Comparison of ENCODE assay signal across 9 cellular contexts in genomic region chr12:6567112-6567680, GRCh38. TPM values are rescaled to one million over a fixed set of nuclear protein-coding genes. Genes with fewer than 3 reads are reported as not detected.
DNase-seq lines count a peak whose midpoint lies in the region; ATAC-seq, FAIRE-seq and TF ChIP-seq lines count a peak whose summit lies in the region.
"Had no signal": no experiment of that assay in that cellular context is flagged by ENCODE, and none has a peak within 500 bp of the region (broad histone marks: within the 10 kb centered on the region; RNA-seq: fewer than 3 reads in every experiment).

No MANE protein-coding gene starts in this region.

- peaks cover 19 to 51% of the 10 kb centered on the region in 2 donors for H3K36me3 Mint-ChIP-seq in activated T-cell treated with anti-CD3 and anti-CD28 coated beads, Interleukin-2, amount 50 U/mL, for 72 hours (ENCODE audit: insufficient read depth in 2 of 2)
- H3K36me3 Mint-ChIP-seq in activated T-helper 1 cell treated with anti-CD3 and anti-CD28 coated beads, Interleukin-12 subunit alpha, Interleukin-12 subunit beta, Interleukin-2, Interleukin-4 antibody, amounts not matched to agents 30 ng/mL and 10 ng/mL and 1 ng/mL, durations not matched to agents 14 hours and 24 hours and 36 hours (ENCODE audit: low read depth), result peaks cover 64% of the 10 kb centered on the region
- H3K36me3 Mint-ChIP-seq in type B pancreatic cell, result peaks cover 60% of the 10 kb centered on the region

- H3K4me3 ChIP-seq in kidney (ENCODE audit: low read length in 2 of 2), result peak overlapping the region; percentile 89 to 91

- H3K36me3 ChIP-seq in kidney (ENCODE audit: control insufficient read depth in 1 of 2, insufficient read depth in 2 of 2, low read length in 2 of 2), result peaks cover 20 to 33% of the 10 kb centered on the region in 2 donors

- peaks cover 5 to 9% of the 10 kb centered on the region in 2 donors for H3K4me1 ChIP-seq in kidney (ENCODE audit: control insufficient read depth in 1 of 2, insufficient read depth in 1 of 2, low read depth in 1 of 2, low read length in 2 of 2)

- H3K27ac Mint-ChIP-seq in activated T-cell treated with anti-CD3 and anti-CD28 coated beads, Interleukin-2, amount 50 U/mL, for 72 hours, result peak overlapping the region; percentile 98
- peak overlapping the region; percentile 99 for H3K27ac Mint-ChIP-seq in activated T-helper 1 cell treated with anti-CD3 and anti-CD28 coated beads, Interleukin-12 subunit alpha, Interleukin-12 subunit beta, Interleukin-2, Interleukin-4 antibody, amounts not matched to agents 30 ng/mL and 10 ng/mL and 1 ng/mL, durations not matched to agents 14 hours and 24 hours and 36 hours
- peak overlapping the region; percentile 97 for H3K27ac Mint-ChIP-seq in type B pancreatic cell

- H3K4me3 Mint-ChIP-seq in activated T-cell treated with anti-CD3 and anti-CD28 coated beads, Interleukin-2, amount 50 U/mL, for 72 hours, result peak overlapping the region; percentile 93
- H3K4me3 Mint-ChIP-seq in activated T-helper 1 cell treated with anti-CD3 and anti-CD28 coated beads, Interleukin-12 subunit alpha, Interleukin-12 subunit beta, Interleukin-2, Interleukin-4 antibody, amounts not matched to agents 30 ng/mL and 10 ng/mL and 1 ng/mL, durations not matched to agents 14 hours and 24 hours and 36 hours, result peak overlapping the region; percentile 100
- peak overlapping the region; percentile 99 for H3K4me3 Mint-ChIP-seq in type B pancreatic cell

- H3K27me3 Mint-ChIP-seq in activated T-cell treated with anti-CD3 and anti-CD28 coated beads, Interleukin-2, amount 50 U/mL, for 72 hours (ENCODE audit: low read depth), result no peaks in the 10 kb centered on the region
- H3K27me3 Mint-ChIP-seq in activated T-helper 1 cell treated with anti-CD3 and anti-CD28 coated beads, Interleukin-12 subunit alpha, Interleukin-12 subunit beta, Interleukin-2, Interleukin-4 antibody, amounts not matched to agents 30 ng/mL and 10 ng/mL and 1 ng/mL, durations not matched to agents 14 hours and 24 hours and 36 hours (ENCODE audit: insufficient read depth), result no peaks in the 10 kb centered on the region
- no peaks in the 10 kb centered on the region for H3K27me3 Mint-ChIP-seq in type B pancreatic cell

- peak overlapping the region; percentile 68 to 81 for H3K9ac ChIP-seq in kidney (ENCODE audit: low read length in 2 of 2)

- ATAC-seq in activated T-cell treated with anti-CD3 and anti-CD28 coated beads, Interleukin-2, amount 50 U/mL, for 72 hours (replicated peaks in 1 of 2), result no peak

- H3K9me3 Mint-ChIP-seq in activated T-cell treated with anti-CD3 and anti-CD28 coated beads, Interleukin-2, amount 50 U/mL, for 72 hours, result no peaks in the 10 kb centered on the region
- no peaks in the 10 kb centered on the region for H3K9me3 Mint-ChIP-seq in activated T-helper 1 cell treated with anti-CD3 and anti-CD28 coated beads, Interleukin-12 subunit alpha, Interleukin-12 subunit beta, Interleukin-2, Interleukin-4 antibody, amounts not matched to agents 30 ng/mL and 10 ng/mL and 1 ng/mL, durations not matched to agents 14 hours and 24 hours and 36 hours
- H3K9me3 Mint-ChIP-seq in type B pancreatic cell, result no peaks in the 10 kb centered on the region

- H3K9me3 ChIP-seq in kidney (ENCODE audit: control insufficient read depth in 1 of 2, low read length in 2 of 2), result no peaks in the 10 kb centered on the region

- no peak overlapping the region for H3K27ac ChIP-seq in kidney (ENCODE audit: low read depth in 2 of 2, low read length in 2 of 2)

- intact Hi-C loops in activated T-helper 1 cell treated with anti-CD3 and anti-CD28 coated beads, Interleukin-12 subunit alpha, Interleukin-12 subunit beta, Interleukin-2, Interleukin-4 antibody, amounts not matched to agents 30 ng/mL and 10 ng/mL and 1 ng/mL, durations not matched to agents 14 hours and 24 hours and 36 hours (cut with micrococcal nuclease), result no loop called here
- intact Hi-C loops in kidney (cut with DNase I), result no loop called here

- DNase-seq in activated T-cell treated with anti-CD3 and anti-CD28 coated beads, Interleukin-2, amount 50 U/mL, for 72 hours, result no peak
- no peak for DNase-seq in activated T-cell treated with anti-CD3 and anti-CD28 coated beads, Interleukin-2, amount 50 U/mL, for 48 hours
- DNase-seq in activated T-helper 1 cell treated with anti-CD3 and anti-CD28 coated beads, Interleukin-12 subunit alpha, Interleukin-12 subunit beta, Interleukin-2, Interleukin-4 antibody, amounts not matched to agents 30 ng/mL and 10 ng/mL and 1 ng/mL, durations not matched to agents 14 hours and 24 hours and 36 hours (ENCODE audit: low spot score), result no peak
- DNase-seq in kidney (no peak), type B pancreatic cell (ENCODE audit: extremely low spot score, unreplicated experiment) (no peak), SKM-1 treated with dmso at 0.1 percent for 144 hours (lab: John Stamatoyannopoulos, UW; ENCODE audit: unreplicated experiment) (no peak), NCI-H446 (lab: John Stamatoyannopoulos, UW) (no peak), erythroblast (lab: John Stamatoyannopoulos, UW) (no peak)

- TF ChIP-seq POLR2A in erythroblast (IDR thresholded peaks at IDR 0.05; ENCODE audit: low read length), result no peak

- no peak for FAIRE-seq in kidney (lab: Jason Lieb, UNC)
- FAIRE-seq: G401.6 had no signal

- TF ChIP-seq CTCF in kidney (IDR thresholded peaks at IDR 0.05; ENCODE audit: borderline replicate concordance, extremely low read depth, insufficient read depth) (no peak), type B pancreatic cell (conservative IDR thresholded peaks at IDR 0.05) (no peak)

- H3K4me1 Mint-ChIP-seq in activated T-cell treated with anti-CD3 and anti-CD28 coated beads, Interleukin-2, amount 50 U/mL, for 72 hours (ENCODE audit: low read depth), result peaks cover 66% of the 10 kb centered on the region
- peaks cover 43% of the 10 kb centered on the region for H3K4me1 Mint-ChIP-seq in activated T-helper 1 cell treated with anti-CD3 and anti-CD28 coated beads, Interleukin-12 subunit alpha, Interleukin-12 subunit beta, Interleukin-2, Interleukin-4 antibody, amounts not matched to agents 30 ng/mL and 10 ng/mL and 1 ng/mL, durations not matched to agents 14 hours and 24 hours and 36 hours (ENCODE audit: low read depth)
- peaks cover 12% of the 10 kb centered on the region for H3K4me1 Mint-ChIP-seq in type B pancreatic cell (ENCODE audit: unreplicated experiment)

RNA-seq across cellular contexts. Expression of gene NOP2, which starts 0.9 kb away (rescaled TPM):
- total RNA-seq in activated T-cell treated with anti-CD3 and anti-CD28 coated beads, Interleukin-2, amount 50 U/mL, for 72 hours, result 10 to 100 TPM; 76.9 to 89.8 TPM
- 194 and 196 TPM in 2 replicates for total RNA-seq in activated T-helper 1 cell treated with anti-CD3 and anti-CD28 coated beads, Interleukin-12 subunit alpha, Interleukin-12 subunit beta, Interleukin-2, Interleukin-4 antibody, amounts not matched to agents 30 ng/mL and 10 ng/mL and 1 ng/mL, durations not matched to agents 14 hours and 24 hours and 36 hours
- total RNA-seq in kidney, result 29.7 TPM
- 12.2 TPM for polyA plus RNA-seq in kidney (ENCODE audit: insufficient read depth, low read depth, low replicate concordance)
- total RNA-seq in type B pancreatic cell (ENCODE audit: low replicate concordance), result 60.9 and 106 TPM in 2 replicates

RNA-seq across cellular contexts. Expression of gene IFFO1, which starts 11.4 kb away (rescaled TPM):
- total RNA-seq in activated T-cell treated with anti-CD3 and anti-CD28 coated beads, Interleukin-2, amount 50 U/mL, for 72 hours, result 10 to 100 TPM; 14.2 to 17.0 TPM
- 19.5 and 19.9 TPM in 2 replicates for total RNA-seq in activated T-helper 1 cell treated with anti-CD3 and anti-CD28 coated beads, Interleukin-12 subunit alpha, Interleukin-12 subunit beta, Interleukin-2, Interleukin-4 antibody, amounts not matched to agents 30 ng/mL and 10 ng/mL and 1 ng/mL, durations not matched to agents 14 hours and 24 hours and 36 hours
- total RNA-seq in kidney, result 21.5 TPM
- 11.5 TPM for polyA plus RNA-seq in kidney (ENCODE audit: insufficient read depth, low read depth, low replicate concordance)
- total RNA-seq in type B pancreatic cell (ENCODE audit: low replicate concordance), result 9.1 and 17.5 TPM in 2 replicates

RNA-seq across cellular contexts. Expression of gene GAPDH, which starts 32.9 kb away (rescaled TPM):
- 1,000 to 10,000 TPM; 4,101 to 4,234 TPM for total RNA-seq in activated T-cell treated with anti-CD3 and anti-CD28 coated beads, Interleukin-2, amount 50 U/mL, for 72 hours
- 4,315 and 4,318 TPM in 2 replicates for total RNA-seq in activated T-helper 1 cell treated with anti-CD3 and anti-CD28 coated beads, Interleukin-12 subunit alpha, Interleukin-12 subunit beta, Interleukin-2, Interleukin-4 antibody, amounts not matched to agents 30 ng/mL and 10 ng/mL and 1 ng/mL, durations not matched to agents 14 hours and 24 hours and 36 hours
- total RNA-seq in kidney, result 1,501 TPM
- polyA plus RNA-seq in kidney (ENCODE audit: insufficient read depth, low read depth, low replicate concordance), result 4,871 TPM
- 2,317 and 5,618 TPM in 2 replicates for total RNA-seq in type B pancreatic cell (ENCODE audit: low replicate concordance)

RNA-seq across cellular contexts. Expression of gene CHD4, which starts 40.0 kb away (rescaled TPM):
- 100 to 1,000 TPM; 292 to 299 TPM for total RNA-seq in activated T-cell treated with anti-CD3 and anti-CD28 coated beads, Interleukin-2, amount 50 U/mL, for 72 hours
- total RNA-seq in activated T-helper 1 cell treated with anti-CD3 and anti-CD28 coated beads, Interleukin-12 subunit alpha, Interleukin-12 subunit beta, Interleukin-2, Interleukin-4 antibody, amounts not matched to agents 30 ng/mL and 10 ng/mL and 1 ng/mL, durations not matched to agents 14 hours and 24 hours and 36 hours, result 348 and 368 TPM in 2 replicates
- total RNA-seq in kidney (224 TPM), type B pancreatic cell (ENCODE audit: low replicate concordance) (270 and 289 TPM in 2 replicates)
- 109 TPM for polyA plus RNA-seq in kidney (ENCODE audit: insufficient read depth, low read depth, low replicate concordance)
